ENCODE assay signal across 8 cellular contexts in genomic region chr16:71882505-71883192, GRCh38. TPM values are rescaled to one million over a fixed set of nuclear protein-coding genes. Genes with fewer than 3 reads are reported as not detected.
DNase-seq lines count a peak whose midpoint lies in the region; ATAC-seq and TF ChIP-seq lines count a peak whose summit lies in the region.

No MANE protein-coding gene starts in this region.

- no peaks in the 10 kb centered on the region for H3K27me3 ChIP-seq in Peyer's patch

- no peaks in the 10 kb centered on the region for H3K9me3 ChIP-seq in Peyer's patch

- peak; percentile 2 for ATAC-seq in GM19397 (IDR thresholded peaks at IDR 0.05; ENCODE audit: unreplicated experiment)
- ATAC-seq in natural killer cell treated with Interleukin-12 subunit alpha and Interleukin-12 subunit beta and Interleukin-15 and Interleukin-18, amount 100 ng/mL, for 72 hours, result peak; percentile 43 to 64

- DNase-seq in CD1c-positive myeloid dendritic cell (ENCODE audit: extremely low spot score), result peak; percentile 84
- peak in 62 of 76 experiments; percentile 8 to 80 (median 51) for DNase-seq in HUDEP-2 (lab: John Stamatoyannopoulos, UW; ENCODE audit: unreplicated experiment in 76 of 76)
- DNase-seq in Peyer's patch, result peak in 2 of 3 donors; percentile 86 to 92
- peak; percentile 37 to 58 for DNase-seq in activated T-helper 1 cell treated with anti-CD3 and anti-CD28 coated beads, Interleukin-2, amount 50 U/mL, for 16 hours (ENCODE audit: low read depth in 1 of 2, low spot score in 1 of 2)
- DNase-seq in fibroblast of mammary gland (ENCODE audit: low read depth), result peak; percentile 78
- peak; percentile 82 for DNase-seq in natural killer cell treated with Interleukin-12 subunit alpha and Interleukin-12 subunit beta and Interleukin-15 and Interleukin-18, amount 100 ng/mL, for 72 hours (ENCODE audit: low spot score)
- DNase-seq in stromal cell of bone marrow (ENCODE audit: low read depth), result peak; percentile 53

- H3K36me3 Mint-ChIP-seq in natural killer cell treated with Interleukin-12 subunit alpha and Interleukin-12 subunit beta and Interleukin-15 and Interleukin-18, amount 100 ng/mL, for 72 hours, result no peaks in the 10 kb centered on the region

- no peaks in the 10 kb centered on the region for H3K27me3 Mint-ChIP-seq in natural killer cell treated with Interleukin-12 subunit alpha and Interleukin-12 subunit beta and Interleukin-15 and Interleukin-18, amount 100 ng/mL, for 72 hours

- TF ChIP-seq POLR2A in Peyer's patch (IDR thresholded peaks at IDR 0.05), result no peak

- peaks cover 0 to 21% (median 8%) of the 10 kb centered on the region in 4 donors for H3K4me1 ChIP-seq in Peyer's patch

- H3K4me3 Mint-ChIP-seq in natural killer cell treated with Interleukin-12 subunit alpha and Interleukin-12 subunit beta and Interleukin-15 and Interleukin-18, amount 100 ng/mL, for 72 hours, result peak overlapping the region; percentile 80

- peak overlapping the region; percentile 90 to 99 (median 96) for H3K27ac ChIP-seq in Peyer's patch

- peaks cover 32 to 48% of the 10 kb centered on the region in 2 donors for H3K4me1 Mint-ChIP-seq in natural killer cell treated with Interleukin-12 subunit alpha and Interleukin-12 subunit beta and Interleukin-15 and Interleukin-18, amount 100 ng/mL, for 72 hours (ENCODE audit: low read depth in 2 of 2)

- H3K9me3 Mint-ChIP-seq in natural killer cell treated with Interleukin-12 subunit alpha and Interleukin-12 subunit beta and Interleukin-15 and Interleukin-18, amount 100 ng/mL, for 72 hours, result no peaks in the 10 kb centered on the region

- H3K4me3 ChIP-seq in Peyer's patch, result peak overlapping the region; percentile 77 to 99 (median 95)
- peak overlapping the region; percentile 72 for H3K4me3 ChIP-seq in fibroblast of mammary gland (ENCODE audit: control insufficient read depth, low read depth, low read length)

- H3K27ac Mint-ChIP-seq in natural killer cell treated with Interleukin-12 subunit alpha and Interleukin-12 subunit beta and Interleukin-15 and Interleukin-18, amount 100 ng/mL, for 72 hours, result peak overlapping the region; percentile 9 to 79

- TF ChIP-seq CTCF in Peyer's patch (IDR thresholded peaks at IDR 0.05) (peak; percentile 91 to 98 (median 94)), fibroblast of mammary gland (conservative IDR thresholded peaks at IDR 0.05; ENCODE audit: control insufficient read depth, insufficient read depth, low read depth, low read length) (peak; percentile 95)

- H3K36me3 ChIP-seq in Peyer's patch, result peaks cover 0 to 22% (median 0%) of the 10 kb centered on the region in 3 donors

RNA-seq across cellular contexts. Expression of gene ZNF821, which starts 1.3 kb away (rescaled TPM):
- total RNA-seq in Peyer's patch, result 10 to 100 TPM; 16.5 to 22.0 (median 19.3) TPM
- 1 to 10 TPM; 2.8 to 5.8 TPM for total RNA-seq in natural killer cell treated with Interleukin-12 subunit alpha and Interleukin-12 subunit beta and Interleukin-15 and Interleukin-18, amount 100 ng/mL, for 72 hours

RNA-seq across cellular contexts. Expression of gene IST1, which starts 12.7 kb away (rescaled TPM):
- total RNA-seq in Peyer's patch, result 100 to 1,000 TPM; 228 to 274 (median 261) TPM
- 100 to 1,000 TPM; 169 to 181 TPM for total RNA-seq in natural killer cell treated with Interleukin-12 subunit alpha and Interleukin-12 subunit beta and Interleukin-15 and Interleukin-18, amount 100 ng/mL, for 72 hours

RNA-seq across cellular contexts. Expression of gene ATXN1L, which starts 36.9 kb away (rescaled TPM):
- 10 to 100 TPM; 14.0 to 40.2 (median 22.5) TPM for total RNA-seq in Peyer's patch
- 10 to 100 TPM; 24.5 to 25.7 TPM for total RNA-seq in natural killer cell treated with Interleukin-12 subunit alpha and Interleukin-12 subunit beta and Interleukin-15 and Interleukin-18, amount 100 ng/mL, for 72 hours

Comparison
In these comparisons a context has a peak if more than half of its experiments do, and no peak if none do; other contexts are left out.
1. Peak in every context shown above with its lines: DNase-seq, ATAC-seq, H3K4me3 ChIP-seq and H3K27ac ChIP-seq.